Comparison of ENCODE assay signal across 9 cellular contexts in the genomic region with DNA sequence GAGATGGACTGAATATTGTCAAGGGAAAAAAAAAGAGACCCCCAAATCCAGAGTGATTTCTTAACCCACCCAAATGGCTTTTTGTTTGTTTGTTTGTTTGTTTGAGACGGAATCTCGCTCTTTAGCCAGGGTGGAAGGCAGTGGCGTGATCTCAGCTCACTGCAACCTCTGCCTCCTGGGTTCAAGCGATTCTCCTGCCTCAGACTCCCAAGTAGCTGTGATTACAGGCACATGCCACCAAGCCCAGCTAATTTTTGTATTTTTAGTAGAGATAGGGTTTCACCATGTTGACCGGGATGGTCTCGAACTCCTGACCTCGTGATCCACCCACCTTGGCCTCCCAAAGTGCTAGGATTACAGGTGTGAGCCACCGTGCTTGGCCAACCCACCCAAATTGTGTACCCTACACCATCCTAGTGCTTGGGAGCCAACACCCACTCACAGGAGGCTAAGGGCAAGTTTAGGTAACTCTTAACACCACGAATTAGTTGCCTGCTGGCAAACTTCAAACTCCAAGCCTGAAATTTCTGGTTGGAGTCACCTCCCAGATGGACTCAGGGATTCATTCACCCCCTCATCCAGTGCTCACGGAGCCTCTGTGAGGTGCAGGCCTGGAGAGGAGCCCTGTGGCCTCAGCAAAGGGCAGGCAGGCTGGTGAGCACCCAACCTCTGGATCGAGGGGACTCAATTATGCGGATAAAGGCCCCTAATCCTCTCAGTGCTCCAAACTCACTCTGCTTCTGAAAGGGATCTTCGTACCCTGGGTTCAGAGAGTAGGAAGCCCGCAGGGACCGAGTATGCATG. TPM values are rescaled to one million over a fixed set of nuclear protein-coding genes. Genes with fewer than 3 reads are reported as not detected.
DNase-seq lines count a peak whose midpoint lies in the region; ATAC-seq and TF ChIP-seq lines count a peak whose summit lies in the region.
"Had no signal": no experiment of that assay in that cellular context is flagged by ENCODE, and none has a peak within 500 bp of the region (broad histone marks: within the 10 kb centered on the region; RNA-seq: fewer than 3 reads in every experiment).

No MANE protein-coding gene starts in this region.

- H3K36me3 Mint-ChIP-seq in CD14-positive monocyte, result peaks cover 19 to 21% of the 10 kb centered on the region in 2 donors

- H3K27ac ChIP-seq in Peyer's patch, result peak overlapping the region; percentile 55 to 98 (median 94)
- H3K27ac ChIP-seq in esophagus muscularis mucosa (replicated peaks in 1 of 4), result peak overlapping the region; percentile 87 to 98 (median 96)
- peak overlapping the region; percentile 100 for H3K27ac ChIP-seq in parathyroid adenoma

- WGBS in esophagus muscularis mucosa, result 89% methylated on average over 13 of the region's 15 CpGs

- TF ChIP-seq EP300 in esophagus muscularis mucosa (IDR thresholded peaks at IDR 0.05), result no peak

- H3K4me1 ChIP-seq in Peyer's patch (peaks cover 7 to 75% (median 31%) of the 10 kb centered on the region in 4 donors), esophagus muscularis mucosa (peaks cover 97 to 99% (median 98%) of the 10 kb centered on the region in 4 donors), parathyroid adenoma (peaks cover 86% of the 10 kb centered on the region)

- peak overlapping the region; percentile 39 to 73 for H3K4me3 Mint-ChIP-seq in CD14-positive monocyte

- peak overlapping the region; percentile 81 for H3K9ac ChIP-seq in parathyroid adenoma

- DNase-seq in CD14-positive monocyte (ENCODE audit: low spot score) (no peak), Peyer's patch (no peak), esophagus muscularis mucosa (ENCODE audit: extremely low spot score) (no peak), NCI-H446 (lab: John Stamatoyannopoulos, UW) (no peak), NK-92 (lab: John Stamatoyannopoulos, UW; ENCODE audit: unreplicated experiment) (no peak), HCEC 1CT (no peak)
- DNase-seq: NCI-H1436 treated with DMSO at 0.1 percent for 48 hours had no signal

- peaks cover 69% of the 10 kb centered on the region for H3K79me2 ChIP-seq in parathyroid adenoma

- TF ChIP-seq CTCF in CD14-positive monocyte (IDR thresholded peaks at IDR 0.05) (no peak), Peyer's patch (IDR thresholded peaks at IDR 0.05) (no peak), esophagus muscularis mucosa (IDR thresholded peaks at IDR 0.05) (no peak), parathyroid adenoma (IDR thresholded peaks at IDR 0.05) (no peak)

- H3K36me3 ChIP-seq in Peyer's patch, result peaks cover 0 to 4% (median 0%) of the 10 kb centered on the region in 3 donors
- no peaks in the 10 kb centered on the region for H3K36me3 ChIP-seq in esophagus muscularis mucosa
- no peaks in the 10 kb centered on the region for H3K36me3 ChIP-seq in parathyroid adenoma (ENCODE audit: control insufficient read depth, insufficient read depth, low read length)

- no peak for ATAC-seq in GM18909 (IDR thresholded peaks at IDR 0.05; ENCODE audit: poor library complexity, unreplicated experiment)

- peaks cover 96% of the 10 kb centered on the region for H3K4me1 Mint-ChIP-seq in CD14-positive monocyte

- H2AFZ ChIP-seq in parathyroid adenoma, result no peak overlapping the region

- no peaks in the 10 kb centered on the region for H3K9me3 Mint-ChIP-seq in CD14-positive monocyte

- no peaks in the 10 kb centered on the region for H3K27me3 Mint-ChIP-seq in CD14-positive monocyte (ENCODE audit: low read depth in 3 of 3)

- H3K27me3 ChIP-seq in Peyer's patch (no peaks in the 10 kb centered on the region), esophagus muscularis mucosa (no peaks in the 10 kb centered on the region), parathyroid adenoma (ENCODE audit: control insufficient read depth, insufficient read depth, low read length) (no peaks in the 10 kb centered on the region)

- no peak overlapping the region for H3K4me3 ChIP-seq in Peyer's patch
- peak overlapping the region in 1 of 4 donors; percentile 2 for H3K4me3 ChIP-seq in esophagus muscularis mucosa
- peak overlapping the region; percentile 44 for H3K4me3 ChIP-seq in parathyroid adenoma (ENCODE audit: low read depth, low read length)

- peak overlapping the region; percentile 73 for H3K4me2 ChIP-seq in parathyroid adenoma (ENCODE audit: low read length)

- intact Hi-C loops in CD14-positive monocyte (cut with micrococcal nuclease), result loop anchor here in 1 of 2 donors (2.0 to 5.0 kb wide), 2 partner anchors 32 to 717 kb away; no protein-coding TSS in a partner anchor
- intact Hi-C loops in esophagus muscularis mucosa (cut with DNase I), result no loop called here

- H3K9me3 ChIP-seq in Peyer's patch (no peaks in the 10 kb centered on the region), esophagus muscularis mucosa (no peaks in the 10 kb centered on the region), parathyroid adenoma (ENCODE audit: control insufficient read depth, low read length) (no peaks in the 10 kb centered on the region)

- peak overlapping the region; percentile 95 to 99 (median 97) for H3K27ac Mint-ChIP-seq in CD14-positive monocyte

- no peak for TF ChIP-seq POLR2A in Peyer's patch (IDR thresholded peaks at IDR 0.05)
- TF ChIP-seq POLR2A in esophagus muscularis mucosa (IDR thresholded peaks at IDR 0.05; ENCODE audit: low read depth), result no peak

RNA-seq across cellular contexts. Expression of a gene that starts 37.6 kb away (rescaled TPM):
- 10 to 100 TPM in 1 of 2 donors, 1 to 10 TPM in 1; 8.4 to 16.0 TPM for polyA plus RNA-seq in CD14-positive monocyte
- total RNA-seq in Peyer's patch (1,000 to 10,000 TPM in 1 of 4 donors, 100 to 1,000 TPM in 3; 360 to 1,049 (median 814) TPM), esophagus muscularis mucosa (100 to 1,000 TPM; 416 to 816 (median 598) TPM)

RNA-seq across cellular contexts. Expression of a gene that starts 59.2 kb away (rescaled TPM):
- not detected for polyA plus RNA-seq in CD14-positive monocyte
- total RNA-seq in Peyer's patch (10 to 100 TPM in 1 of 4 donors, 1 to 10 TPM in 3; 5.8 to 56.8 (median 6.4) TPM), esophagus muscularis mucosa (1 to 10 TPM in 3 of 4 donors, under 1 TPM in 1; 0.83 to 2.1 (median 1.6) TPM)
